8 cellular contexts compared by ENCODE assay signal in genomic region chr17:16217002-16217635, GRCh38. TPM values are rescaled to one million over a fixed set of nuclear protein-coding genes. Genes with fewer than 3 reads are reported as not detected.
DNase-seq lines count a peak whose midpoint lies in the region; ATAC-seq, FAIRE-seq and TF ChIP-seq lines count a peak whose summit lies in the region.

Gene PIGL, plus strand, starts transcription at chr17:16217210. Its CDS starts 17 bp downstream, at chr17:16217227.

- H3K9me3 ChIP-seq in adipocyte (ENCODE audit: control insufficient read depth, low read length) (no peaks in the 10 kb centered on the region), ovary (no peaks in the 10 kb centered on the region), thoracic aorta (no peaks in the 10 kb centered on the region)

- peak; percentile 30 for DNase-seq in D721Med (ENCODE audit: insufficient read length, low spot score)
- peak; percentile 75 for DNase-seq in NCI-H128 (lab: John Stamatoyannopoulos, UW; ENCODE audit: unreplicated experiment)
- peak; percentile 94 for DNase-seq in SW480 (ENCODE audit: low spot score)
- DNase-seq in adipocyte (ENCODE audit: low read depth) = peak; percentile 96
- peak; percentile 90 for DNase-seq in Right ventricle myocardium superior
- peak; percentile 86 to 89 (median 88) for DNase-seq in ovary
- DNase-seq in thoracic aorta (ENCODE audit: low spot score) = peak; percentile 63

- TF ChIP-seq CTCF in D721Med (IDR thresholded peaks at IDR 0.05; ENCODE audit: insufficient read depth, missing control alignments) = no peak
- no peak for TF ChIP-seq CTCF in ovary (IDR thresholded peaks at IDR 0.05)
- TF ChIP-seq CTCF in thoracic aorta (IDR thresholded peaks at IDR 0.05) = no peak

- TF ChIP-seq POLR2A in ovary (IDR thresholded peaks at IDR 0.05) = no peak

- intact Hi-C loops in Right ventricle myocardium superior (cut with DNase I) = no loop called here
- intact Hi-C loops in ovary (cut with DNase I) = loop anchor here in 1 of 4 donors (5.0 to 10.0 kb wide), 2 partner anchors 70 to 212 kb away; no protein-coding TSS in a partner anchor

- H3K36me3 ChIP-seq in adipocyte (ENCODE audit: control insufficient read depth, insufficient read depth, low read length, severe bottlenecking) (no peaks in the 10 kb centered on the region), ovary (no peaks in the 10 kb centered on the region), thoracic aorta (no peaks in the 10 kb centered on the region)

- H3K4me1 ChIP-seq in adipocyte (ENCODE audit: control insufficient read depth, insufficient read depth, low read length) (peaks cover 35% of the 10 kb centered on the region), ovary (ENCODE audit: insufficient read depth) (peaks cover 6% of the 10 kb centered on the region), thoracic aorta (ENCODE audit: control insufficient read depth in 1 of 2, low read depth in 2 of 2) (peaks cover 35 to 38% of the 10 kb centered on the region in 2 donors)

- TF ChIP-seq EP300 in ovary (IDR thresholded peaks at IDR 0.05) = no peak

- H3K27ac ChIP-seq in ovary = peak within 1 kb of the TSS; percentile 92 to 98
- peak within 1 kb of the TSS; percentile 98 to 99 for H3K27ac ChIP-seq in thoracic aorta

- H3K4me3 ChIP-seq in adipocyte (ENCODE audit: low read length) (peak within 1 kb of the TSS; percentile 97), ovary (peak within 1 kb of the TSS; percentile 85), thoracic aorta (peak within 1 kb of the TSS; percentile 100)

- H3K27me3 ChIP-seq in adipocyte (replicated peaks; ENCODE audit: control insufficient read depth, insufficient read depth, low read length) (no peaks in the 10 kb centered on the region), ovary (no peaks in the 10 kb centered on the region), thoracic aorta (replicated peaks; ENCODE audit: insufficient read depth) (no peaks in the 10 kb centered on the region)

- WGBS in ovary, 3 donors = 0% methylated on average over 29 of the region's 29 CpGs

- H3K9ac ChIP-seq in adipocyte (ENCODE audit: low read length) = peak within 1 kb of the TSS; percentile 96

- no peak for FAIRE-seq in D721Med (lab: Jason Lieb, UNC)

- ATAC-seq in GM21737 (IDR thresholded peaks at IDR 0.05; ENCODE audit: unreplicated experiment) (peak; percentile 47), Right ventricle myocardium superior (ENCODE audit: poor library complexity) (peak; percentile 78), thoracic aorta (ENCODE audit: insufficient number of reproducible peaks, low FRiP score, low read depth) (peak; percentile 54)

RNA-seq across cellular contexts. Expression of gene PIGL, which starts in this region (rescaled TPM):
- total RNA-seq in Right ventricle myocardium superior (8.2 TPM), ovary (10 to 100 TPM; 26.4 to 45.2 (median 36.6) TPM), thoracic aorta (100 to 1,000 TPM in 1 of 2 donors, 10 to 100 TPM in 1; 52.1 to 124 TPM)
- 10 to 100 TPM; 16.1 to 18.2 TPM for polyA plus RNA-seq in ovary

Comparison
In these comparisons a context has a peak if more than half of its experiments do, and no peak if none do; other contexts are left out.
1. Peak in every context shown above with its lines: DNase-seq, ATAC-seq, H3K4me3 ChIP-seq and H3K27ac ChIP-seq.
2. DNase-seq: peak in every context shown above with its lines; median percentile 96 in adipocyte; 94 in SW480; 90 in Right ventricle myocardium superior; 88 in ovary; 75 in NCI-H128; 63 in thoracic aorta; 30 in D721Med.